In genomic region chr2:86107031-86107430, GRCh38 we compare ENCODE assay signal across 8 cellular contexts. TPM values are rescaled to one million over a fixed set of nuclear protein-coding genes. Genes with fewer than 3 reads are reported as not detected.
DNase-seq lines count a peak whose midpoint lies in the region; ATAC-seq and TF ChIP-seq lines count a peak whose summit lies in the region.

No MANE protein-coding gene starts in this region.

- intact Hi-C loops in IMR-90 (cut with micrococcal nuclease) (no loop called here), mammary epithelial cell (cut with micrococcal nuclease) (no loop called here)

- H3K27me3 ChIP-seq in IMR-90 (ENCODE audit: control insufficient read depth, insufficient read depth, low read length) (no peaks in the 10 kb centered on the region), mammary epithelial cell (ENCODE audit: insufficient read depth, low read length) (no peaks in the 10 kb centered on the region), muscle layer of duodenum (ENCODE audit: low read depth, low read length) (no peaks in the 10 kb centered on the region)

- H3K56ac ChIP-seq in IMR-90 (ENCODE audit: extremely low read depth, insufficient read depth, low read length): no peak overlapping the region

- no peak overlapping the region for H2BK120ac ChIP-seq in IMR-90 (ENCODE audit: low read depth, low read length)

- TSS peak; percentile 75 for BruUV-seq in IMR-90 (replicated peaks; lab: Mats Ljungman, UMichigan)
- no TSS peak for BruUV-seq in mammary epithelial cell (replicated peaks; lab: Mats Ljungman, UMichigan)

- H3K14ac ChIP-seq in IMR-90 (replicated peaks; ENCODE audit: low read depth, low read length): no peak overlapping the region

- H3K9me3 ChIP-seq in IMR-90 (ENCODE audit: control insufficient read depth, insufficient read depth, low read length): no peaks in the 10 kb centered on the region
- H3K9me3 ChIP-seq in mammary epithelial cell (replicated peaks; ENCODE audit: insufficient read depth, low read length): no peaks in the 10 kb centered on the region
- H3K9me3 ChIP-seq in muscle layer of duodenum (ENCODE audit: control insufficient read depth in 1 of 2, low read length in 2 of 2): no peaks in the 10 kb centered on the region

- peak overlapping the region; percentile 93; the same call in 1 of the 2 replicates for H3K9ac ChIP-seq in IMR-90 (ENCODE audit: low read depth, low read length)
- peak overlapping the region; percentile 93 for H3K9ac ChIP-seq in mammary epithelial cell (ENCODE audit: insufficient read depth, low read length)

- no peak for DNase-seq in AG04449 (ENCODE audit: low read depth, low spot score)
- no peak for DNase-seq in IMR-90
- DNase-seq in mammary epithelial cell: peak; percentile 2
- DNase-seq in DMS114 treated with DMSO at 0.1 percent for 48 hours (lab: John Stamatoyannopoulos, UW; ENCODE audit: unreplicated experiment): no peak
- no peak for DNase-seq in NCI-H2081 treated with DMSO at 0.1 percent for 48 hours (lab: John Stamatoyannopoulos, UW)

- H2AFZ ChIP-seq in IMR-90 (replicated peaks; ENCODE audit: low read length, poor library complexity) (no peak overlapping the region), mammary epithelial cell (ENCODE audit: low read depth, low read length) (no peak overlapping the region)

- CTCF ChIA-PET in AG04449 (lab: Yijun Ruan, JAX) (interaction anchor here (2.3 kb wide), 1 partner anchor 279 kb away, joined by 12 read pairs; no protein-coding TSS in a partner anchor), IMR-90 (lab: Yijun Ruan, JAX) (no interaction called here), mammary epithelial cell (lab: Charles Lee; ENCODE audit: low non-redundant PET) (no interaction called here)

- no peak overlapping the region for H3K23ac ChIP-seq in IMR-90 (ENCODE audit: low read depth, low read length)

- H4K20me1 ChIP-seq in IMR-90 (ENCODE audit: insufficient read depth, low read length): peaks cover 11% of the 10 kb centered on the region
- no peaks in the 10 kb centered on the region for H4K20me1 ChIP-seq in mammary epithelial cell (ENCODE audit: insufficient read depth, low read length)

- H4K91ac ChIP-seq in IMR-90 (ENCODE audit: insufficient read depth, low read depth, low read length): no peak overlapping the region

- H3K4me2 ChIP-seq in IMR-90 (ENCODE audit: low read depth, low read length) (peak overlapping the region; percentile 91), mammary epithelial cell (ENCODE audit: insufficient read depth, low read depth, low read length) (peak overlapping the region; percentile 91)

- H3K4me1 ChIP-seq in IMR-90 (ENCODE audit: control insufficient read depth, insufficient read depth, low read length): peaks cover 2% of the 10 kb centered on the region; the same call in 1 of the 2 replicates
- H3K4me1 ChIP-seq in mammary epithelial cell (ENCODE audit: insufficient read depth, low read length): peaks cover 25% of the 10 kb centered on the region
- H3K4me1 ChIP-seq in muscle layer of duodenum (ENCODE audit: control insufficient read depth in 1 of 2, insufficient read depth in 2 of 2, low read length in 2 of 2): peaks cover 11 to 31% of the 10 kb centered on the region in 2 donors

- H3K18ac ChIP-seq in IMR-90 (ENCODE audit: low read depth, low read length): no peak overlapping the region

- POLR2A ChIA-PET in AG04449 (lab: Yijun Ruan, JAX) (interaction anchor here (1.8 kb wide), 1 partner anchor 8 kb away, joined by 10 read pairs; no protein-coding TSS in a partner anchor), IMR-90 (lab: Charles Lee; ENCODE audit: unreplicated experiment) (no interaction called here)

- H3K27ac ChIP-seq in IMR-90 (ENCODE audit: insufficient read depth, low read length) (no peak overlapping the region), mammary epithelial cell (ENCODE audit: insufficient read depth, low read depth, low read length) (peak overlapping the region; percentile 87), muscle layer of duodenum (ENCODE audit: low read length) (peak overlapping the region; percentile 96)

- WGBS in IMR-90 (ENCODE audit: extremely low coverage in 2 of 2, insufficient read length in 1 of 2), 2 experiments: 20% methylated on average over 1 of the region's 5 CpGs; no CpG with 5 or more reads in 1 of the 2 experiments
- WGBS in mammary epithelial cell (ENCODE audit: low coverage, missing lambda C conversion rate): 1% methylated on average over 5 of the region's 5 CpGs

- H4K8ac ChIP-seq in IMR-90 (ENCODE audit: low read depth in 2 of 2, low read length in 2 of 2): peak overlapping the region; percentile 26 to 79; a peak in 2 of 4 replicates

- H2BK20ac ChIP-seq in IMR-90 (ENCODE audit: low read depth, low read length): no peak overlapping the region

- no peaks in the 10 kb centered on the region for H3K9me1 ChIP-seq in IMR-90 (ENCODE audit: insufficient read depth, low read length)

- no peak for ATAC-seq in IMR-90 (ENCODE audit: low read depth)
- ATAC-seq in HG03469 (IDR thresholded peaks at IDR 0.05; ENCODE audit: unreplicated experiment): no peak
- no peak for ATAC-seq in HG03521 (IDR thresholded peaks at IDR 0.05; ENCODE audit: unreplicated experiment)

- H2AK5ac ChIP-seq in IMR-90 (ENCODE audit: low read depth, low read length): no peak overlapping the region

- TF ChIP-seq RAD21 in IMR-90 (IDR thresholded peaks at IDR 0.05; ENCODE audit: low read length): no peak

- H3K4me3 ChIP-seq in AG04449 (ENCODE audit: low read depth, low read length) (peak overlapping the region; percentile 84), IMR-90 (ENCODE audit: insufficient read depth, low read depth, low read length) (peak overlapping the region; percentile 71), mammary epithelial cell (replicated peaks in 1 of 3; ENCODE audit: insufficient read depth in 1 of 3, low read depth in 2 of 3, low read length in 3 of 3) (peak overlapping the region; percentile 78 to 90 (median 88)), muscle layer of duodenum (ENCODE audit: low read depth in 1 of 2, low read length in 2 of 2) (peak overlapping the region; percentile 93 to 100)

- peaks cover 13 to 53% of the 10 kb centered on the region in 2 experiments for H3K79me1 ChIP-seq in IMR-90 (ENCODE audit: low read depth in 1 of 2, low read length in 2 of 2)

- H3K4ac ChIP-seq in IMR-90 (ENCODE audit: low read depth, low read length): no peak overlapping the region

- no peak for TF ChIP-seq POLR2A in IMR-90 (IDR thresholded peaks at IDR 0.05; ENCODE audit: low read depth, low read length)

- in situ Hi-C loops in IMR-90 (cut with MboI; ENCODE audit: low sequenced_read_pairs): no loop called here
- in situ Hi-C loops in mammary epithelial cell (cut with MboI; ENCODE audit: low sequenced_read_pairs in 2 of 2): no loop called here

- peaks cover 7% of the 10 kb centered on the region for H3K36me3 ChIP-seq in IMR-90 (ENCODE audit: control insufficient read depth, insufficient read depth, low read length)
- peaks cover 18% of the 10 kb centered on the region for H3K36me3 ChIP-seq in mammary epithelial cell (ENCODE audit: insufficient read depth, low read length)
- H3K36me3 ChIP-seq in muscle layer of duodenum (ENCODE audit: control insufficient read depth in 1 of 2, insufficient read depth in 2 of 2, low read length in 2 of 2): peaks cover 16 to 28% of the 10 kb centered on the region in 2 donors

- dilution Hi-C loops in IMR-90 (cut with HindIII; ENCODE audit: low sequenced_read_pairs, unreplicated experiment): no loop called here
- dilution Hi-C loops in mammary epithelial cell (cut with HindIII; ENCODE audit: low sequenced_read_pairs): no loop called here

- TF ChIP-seq CTCF in AG04449 (IDR thresholded peaks at IDR 0.05; ENCODE audit: insufficient read depth, low read length, missing control alignments) (no peak), IMR-90 (conservative IDR thresholded peaks at IDR 0.05; ENCODE audit: low read depth, low read length) (no peak), mammary epithelial cell (conservative IDR thresholded peaks at IDR 0.05 in 1 of 2, IDR thresholded peaks at IDR 0.05 in 1 of 2; ENCODE audit: extremely low read depth in 1 of 2, insufficient read depth in 1 of 2, low read depth in 1 of 2, low read length in 2 of 2) (no peak)

- H3K79me2 ChIP-seq in mammary epithelial cell (ENCODE audit: insufficient read depth, low read length): peaks cover 90% of the 10 kb centered on the region

- H2AK9ac ChIP-seq in IMR-90 (replicated peaks; ENCODE audit: low read depth, low read length, poor library complexity): no peak overlapping the region

- no peak overlapping the region for H4K5ac ChIP-seq in IMR-90 (ENCODE audit: low read depth, low read length)

- no peak overlapping the region for H2BK15ac ChIP-seq in IMR-90 (ENCODE audit: low read depth, low read length)

- H2BK5ac ChIP-seq in IMR-90 (ENCODE audit: low read depth, low read length, poor library complexity, severe bottlenecking): no peak overlapping the region

TF ChIP-seq in IMR-90, 13 proteins besides CTCF, POLR2A, EP300 and RAD21 (continues in another document):
- no peak for TF ChIP-seq SMC3 (IDR thresholded peaks at IDR 0.05; ENCODE audit: low read depth, low read length)
- no peak for TF ChIP-seq RFX5 (IDR thresholded peaks at IDR 0.05; ENCODE audit: low read depth, low read length)
- TF ChIP-seq FOS (IDR thresholded peaks at IDR 0.05; ENCODE audit: low read depth, low read length): no peak
- no peak for TF ChIP-seq MXI1 (IDR thresholded peaks at IDR 0.05; ENCODE audit: borderline replicate concordance, low read depth, low read length)
- TF ChIP-seq RCOR1 (IDR thresholded peaks at IDR 0.05; ENCODE audit: insufficient replicate concordance, low read length): no peak
- no peak for TF ChIP-seq USF2 (IDR thresholded peaks at IDR 0.05; ENCODE audit: low read depth, low read length)
- no peak for TF ChIP-seq NFE2L2 (IDR thresholded peaks at IDR 0.05; ENCODE audit: low read depth, low read length)

RNA-seq across cellular contexts. Expression of gene PTCD3, which starts 1.0 kb away (rescaled TPM):
- total RNA-seq in IMR-90 (2012; rRNA removed) (48.9 and 75.5 TPM in 2 replicates), mammary epithelial cell (100 to 1,000 TPM in 1 of 2 donors, 10 to 100 TPM in 1; 88.3 to 112 TPM)
- polyA plus RNA-seq in IMR-90 (2012; rRNA removed) (29.1 and 44.0 TPM in 2 replicates), mammary epithelial cell (34.9 TPM)
- 9.9 and 27.6 TPM in 2 replicates for polyA plus RNA-seq in IMR-90 (2012; cell fraction: cytosol; rRNA removed)
- 32.2 and 210 TPM in 2 replicates for polyA plus RNA-seq in IMR-90 (2012; cell fraction: nucleus; rRNA removed; ENCODE audit: low replicate concordance)
- polyA minus RNA-seq in mammary epithelial cell: 42.2 TPM

RNA-seq across cellular contexts. Expression of gene POLR1A, which starts 1.3 kb away (rescaled TPM):
- total RNA-seq in IMR-90 (2012; rRNA removed): 27.4 and 27.8 TPM in 2 replicates
- 7.6 and 9.3 TPM in 2 replicates for polyA plus RNA-seq in IMR-90 (2012; rRNA removed)
- polyA plus RNA-seq in IMR-90 (2012; cell fraction: cytosol; rRNA removed): 3.3 and 3.5 TPM in 2 replicates
- 12.0 and 12.4 TPM in 2 replicates for polyA plus RNA-seq in IMR-90 (2012; cell fraction: nucleus; rRNA removed; ENCODE audit: low replicate concordance)
- 10 to 100 TPM; 35.7 to 49.4 TPM for total RNA-seq in mammary epithelial cell
- polyA plus RNA-seq in mammary epithelial cell: 12.0 TPM
- polyA minus RNA-seq in mammary epithelial cell: 46.3 TPM
